In the genomic region with DNA sequence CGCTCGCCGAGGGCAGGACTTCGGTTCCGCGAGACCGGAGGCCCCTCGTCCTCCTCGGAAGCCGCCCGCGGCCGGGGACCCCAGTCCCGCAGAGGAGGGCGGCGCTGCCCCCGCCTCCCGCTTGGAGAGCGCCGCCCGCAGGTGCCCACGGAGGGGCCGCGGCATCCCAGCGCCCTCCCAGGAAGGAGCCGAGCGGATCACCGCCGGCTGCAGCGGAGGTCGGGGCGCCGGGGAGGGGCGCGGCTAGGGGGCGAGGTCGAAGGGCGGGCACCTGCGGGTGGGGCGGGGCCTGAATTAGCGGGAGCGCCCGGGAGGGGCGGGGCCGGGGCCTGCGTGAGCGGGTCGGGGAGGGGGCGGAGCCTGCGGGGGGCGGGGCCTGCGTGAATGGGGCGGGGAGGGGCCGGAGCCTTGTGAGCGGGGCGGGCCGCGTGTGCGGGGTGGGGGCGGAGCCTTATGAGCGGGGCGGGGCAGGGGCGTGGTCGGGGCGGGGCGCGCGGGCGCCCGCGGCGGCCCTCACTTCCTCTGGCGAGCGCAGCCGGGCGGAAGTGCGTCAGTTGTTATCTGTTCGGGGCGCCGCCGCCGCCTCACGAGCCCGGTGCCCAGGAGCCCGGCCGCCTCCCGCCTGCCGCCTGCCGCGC, we compare ENCODE assay signal across 8 cellular contexts.
DNase-seq lines count a peak whose midpoint lies in the region; ATAC-seq and TF ChIP-seq lines count a peak whose summit lies in the region.

A gene (plus strand): TSS at position 550 of the 638 bp plus-strand sequence.

- H3K4me3 ChIP-seq in choroid plexus epithelial cell (ENCODE audit: low read depth, low read length) = peak within 1 kb of the TSS; percentile 70

- H3K27me3 ChIP-seq in layer of hippocampus (ENCODE audit: control insufficient read depth, insufficient read depth, low read length) = no peaks in the 10 kb centered on the region

- TF ChIP-seq CTCF in choroid plexus epithelial cell (conservative IDR thresholded peaks at IDR 0.05; ENCODE audit: low read depth, low read length) = no peak

- H3K27ac ChIP-seq in layer of hippocampus (ENCODE audit: low read depth, low read length) = peak within 1 kb of the TSS; percentile 65

- peak; percentile 100 for DNase-seq in AG08396 (ENCODE audit: low spot score)
- peak; percentile 88 for DNase-seq in NCI-H510A treated with DMSO at 0.1 percent for 48 hours (lab: John Stamatoyannopoulos, UW)
- DNase-seq in activated CD4-positive, alpha-beta T cell treated with anti-CD3 and anti-CD28 coated beads for 4 hours = peak; percentile 92 to 96
- peak; percentile 85 for DNase-seq in choroid plexus epithelial cell (ENCODE audit: low read depth)
- DNase-seq in stimulated activated CD4-positive, alpha-beta T cell treated with anti-CD3 and anti-CD28 coated beads, Interleukin-15, amount 100 ng/mL, for 48 hours (ENCODE audit: low read depth in 2 of 2) = peak; percentile 86 to 90

- ATAC-seq in GM19035 (IDR thresholded peaks at IDR 0.05; ENCODE audit: unreplicated experiment) = peak; percentile 65
- ATAC-seq in HG03432 (IDR thresholded peaks at IDR 0.05; ENCODE audit: unreplicated experiment) = peak; percentile 67

Comparison
In these comparisons a context has a peak if more than half of its experiments do, and no peak if none do; other contexts are left out.
1. Peak in every context shown above with its lines: DNase-seq, ATAC-seq, H3K4me3 ChIP-seq and H3K27ac ChIP-seq.